ENCODE assay signal across 8 cellular contexts in the genomic region with DNA sequence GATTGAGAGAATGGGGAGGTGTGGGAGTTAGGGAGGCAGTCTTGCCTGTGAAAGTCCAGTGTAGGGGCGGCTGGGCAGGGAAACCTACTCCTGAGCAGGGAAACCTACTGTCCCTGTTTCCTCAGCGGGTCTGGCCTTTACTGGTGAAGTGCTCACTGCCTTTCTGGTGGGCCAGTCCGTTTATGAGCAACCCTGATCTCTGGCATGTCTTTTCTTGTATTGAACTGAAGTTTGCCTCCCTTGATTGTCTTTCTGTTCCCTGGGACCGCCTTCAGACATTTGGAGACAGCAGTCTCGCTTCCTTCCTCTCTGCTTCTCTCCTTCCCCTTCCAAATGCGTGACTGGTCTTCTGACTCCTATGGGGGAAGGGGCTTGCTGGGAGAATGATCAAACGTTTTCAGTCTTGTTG. TPM values are rescaled to one million over a fixed set of nuclear protein-coding genes. Genes with fewer than 3 reads are reported as not detected.
DNase-seq lines count a peak whose midpoint lies in the region; ATAC-seq and TF ChIP-seq lines count a peak whose summit lies in the region.

No MANE protein-coding gene starts in this region.

- no peak overlapping the region for H3K27ac ChIP-seq in CD4-positive, alpha-beta T cell (ENCODE audit: low read depth, low read length)
- H3K27ac ChIP-seq in lung (ENCODE audit: low read depth in 1 of 2, low read length in 1 of 2) (peak overlapping the region; percentile 58 to 75), upper lobe of left lung (peak overlapping the region; percentile 65 to 98 (median 96))

- no peak for ATAC-seq in CD4-positive, alpha-beta T cell (ENCODE audit: poor library complexity)
- ATAC-seq in central memory CD8-positive, alpha-beta T cell (replicated peaks; ENCODE audit: extremely low read depth, poor library complexity, severe bottlenecking) = no peak
- ATAC-seq in lung (ENCODE audit: insufficient read depth, low FRiP score) (no peak), upper lobe of left lung (ENCODE audit: low FRiP score in 2 of 2) (peak in 1 of 2 donors; percentile 3), HG02884 (IDR thresholded peaks at IDR 0.05; ENCODE audit: unreplicated experiment) (no peak), HG03342 (IDR thresholded peaks at IDR 0.05; ENCODE audit: unreplicated experiment) (no peak), omental fat pad (ENCODE audit: low FRiP score) (no peak)

- H3K4me1 ChIP-seq in lung (ENCODE audit: control insufficient read depth in 2 of 2, insufficient read depth in 2 of 2, low read length in 2 of 2) = peaks cover 21% of the 10 kb centered on the region in 2 donors
- H3K4me1 ChIP-seq in upper lobe of left lung = peaks cover 43 to 75% (median 57%) of the 10 kb centered on the region in 4 donors

- no peaks in the 10 kb centered on the region for H3K9me3 Mint-ChIP-seq in CD4-positive, alpha-beta T cell
- H3K9me3 Mint-ChIP-seq in central memory CD8-positive, alpha-beta T cell = no peaks in the 10 kb centered on the region

- no peak for DNase-seq in CD4-positive, alpha-beta T cell
- DNase-seq in NB4 (ENCODE audit: low read depth) (peak; percentile 72), lung (ENCODE audit: low spot score) (no peak), upper lobe of left lung (peak in 1 of 2 donors; percentile 55), omental fat pad (ENCODE audit: low spot score) (no peak)
- no peak for DNase-seq in central memory CD8-positive, alpha-beta T cell (ENCODE audit: low spot score in 2 of 2)

- intact Hi-C loops in CD4-positive, alpha-beta T cell (cut with DNase I, micrococcal nuclease) = no loop called here

- TF ChIP-seq POLR2A in NB4 (IDR thresholded peaks at IDR 0.05; ENCODE audit: extremely low read depth, insufficient read length) = no peak
- TF ChIP-seq POLR2A in upper lobe of left lung (IDR thresholded peaks at IDR 0.05) = peak in 1 of 4 donors; percentile 69

- peak overlapping the region; percentile 87 for H3K4me3 Mint-ChIP-seq in CD4-positive, alpha-beta T cell
- H3K4me3 Mint-ChIP-seq in central memory CD8-positive, alpha-beta T cell = peak overlapping the region; percentile 86

- H3K36me3 Mint-ChIP-seq in CD4-positive, alpha-beta T cell (ENCODE audit: low read depth) = peaks cover 16% of the 10 kb centered on the region
- peaks cover 16% of the 10 kb centered on the region for H3K36me3 Mint-ChIP-seq in central memory CD8-positive, alpha-beta T cell (ENCODE audit: insufficient read depth)

- no peaks in the 10 kb centered on the region for H3K9me3 ChIP-seq in CD4-positive, alpha-beta T cell (ENCODE audit: control insufficient read depth, low read length)
- H3K9me3 ChIP-seq in lung (ENCODE audit: control insufficient read depth in 2 of 2, insufficient read depth in 1 of 2, low read length in 1 of 2) (no peaks in the 10 kb centered on the region), upper lobe of left lung (no peaks in the 10 kb centered on the region)

- peaks cover 34% of the 10 kb centered on the region for H3K4me1 Mint-ChIP-seq in CD4-positive, alpha-beta T cell (ENCODE audit: low read depth)
- H3K4me1 Mint-ChIP-seq in central memory CD8-positive, alpha-beta T cell = peaks cover 67% of the 10 kb centered on the region

- H3K4me3 ChIP-seq in NB4 (ENCODE audit: low read depth, low read length) (peak overlapping the region; percentile 71), lung (peak overlapping the region; percentile 43), upper lobe of left lung (peak overlapping the region; percentile 88 to 99 (median 96))

- 5 to 9% methylated on average over 7 of the region's 7 CpGs for WGBS in lung, 2 donors
- 6 to 12% methylated on average over 7 of the region's 7 CpGs for WGBS in upper lobe of left lung, 2 donors

- TF ChIP-seq EP300 in upper lobe of left lung (IDR thresholded peaks at IDR 0.05) = no peak

- H3K36me3 ChIP-seq in lung (ENCODE audit: control insufficient read depth in 2 of 2, insufficient read depth in 2 of 2, low read length in 2 of 2) (peaks cover 0 to 2% of the 10 kb centered on the region in 2 donors), upper lobe of left lung (peaks cover 0 to 4% (median 0%) of the 10 kb centered on the region in 4 donors)

- POLR2A ChIA-PET in CD4-positive, alpha-beta T cell (lab: Charles Lee) = no interaction called here

- H3K27ac Mint-ChIP-seq in CD4-positive, alpha-beta T cell = no peak overlapping the region
- peak overlapping the region; percentile 50 for H3K27ac Mint-ChIP-seq in central memory CD8-positive, alpha-beta T cell (ENCODE audit: low read depth)

- CTCF ChIA-PET in CD4-positive, alpha-beta T cell (lab: Charles Lee) = no interaction called here

- no peaks in the 10 kb centered on the region for H3K27me3 Mint-ChIP-seq in CD4-positive, alpha-beta T cell
- H3K27me3 Mint-ChIP-seq in central memory CD8-positive, alpha-beta T cell = no peaks in the 10 kb centered on the region

- no peaks in the 10 kb centered on the region for H3K27me3 ChIP-seq in CD4-positive, alpha-beta T cell (ENCODE audit: control insufficient read depth, insufficient read depth, low read length)
- H3K27me3 ChIP-seq in lung (ENCODE audit: control insufficient read depth, insufficient read depth) (no peaks in the 10 kb centered on the region), upper lobe of left lung (no peaks in the 10 kb centered on the region)

- TF ChIP-seq CTCF in CD4-positive, alpha-beta T cell (IDR thresholded peaks at IDR 0.05) = no peak
- TF ChIP-seq CTCF in NB4 (IDR thresholded peaks at IDR 0.05; ENCODE audit: low read depth, low read length) (no peak), lung (IDR thresholded peaks at IDR 0.05; ENCODE audit: control extremely low read depth, extremely low read depth) (no peak), upper lobe of left lung (IDR thresholded peaks at IDR 0.05) (no peak), omental fat pad (IDR thresholded peaks at IDR 0.05) (no peak)

RNA-seq across cellular contexts. Expression of a gene that starts 2.9 kb away (rescaled TPM):
- total RNA-seq in CD4-positive, alpha-beta T cell = 10 to 100 TPM; 10.1 to 10.3 TPM
- total RNA-seq in lung = 10 to 100 TPM; 36.9 to 43.4 TPM
- 10 to 100 TPM in 1 of 2 donors, 1 to 10 TPM in 1; 5.5 to 33.0 TPM for polyA plus RNA-seq in lung
- 10 to 100 TPM; 22.4 to 50.2 (median 43.3) TPM for total RNA-seq in upper lobe of left lung
- total RNA-seq in omental fat pad = 10 to 100 TPM; 21.9 to 53.9 (median 31.1) TPM

Comparison
In these comparisons a context has a peak if more than half of its experiments do, and no peak if none do; other contexts are left out.
1. H3K4me3 ChIP-seq: peak in every context shown above with its lines; median percentile 96 in upper lobe of left lung; 71 in NB4; 43 in lung.